Comparison of ENCODE assay signal across 1 cellular context in genomic region chr11:12064136-12064953, GRCh38.
TF ChIP-seq lines count a peak whose summit lies in the region.

No MANE protein-coding gene starts in this region.

TF ChIP-seq in IMR-90, 13 proteins besides CTCF, POLR2A, EP300 and RAD21:
- TF ChIP-seq ELK1 (IDR thresholded peaks at IDR 0.05; ENCODE audit: borderline replicate concordance, low read depth, low read length) (no peak), CEBPB (IDR thresholded peaks at IDR 0.05; ENCODE audit: low read depth, low read length) (no peak), CHD1 (IDR thresholded peaks at IDR 0.05; ENCODE audit: low read depth, low read length) (no peak), RCOR1 (IDR thresholded peaks at IDR 0.05; ENCODE audit: insufficient replicate concordance, low read length) (no peak), MAFK (IDR thresholded peaks at IDR 0.05; ENCODE audit: low read depth, low read length) (no peak), FOS (IDR thresholded peaks at IDR 0.05; ENCODE audit: low read depth, low read length) (no peak), SMC3 (IDR thresholded peaks at IDR 0.05; ENCODE audit: low read depth, low read length) (no peak), MAZ (IDR thresholded peaks at IDR 0.05; ENCODE audit: borderline replicate concordance, low read depth, low read length) (no peak), MXI1 (IDR thresholded peaks at IDR 0.05; ENCODE audit: borderline replicate concordance, low read depth, low read length) (no peak), NFE2L2 (IDR thresholded peaks at IDR 0.05; ENCODE audit: low read depth, low read length) (no peak)
TF ChIP-seq in IMR-90: peak in this region for 0.
